22 cellular contexts compared by ENCODE assay signal in genomic region chr14:74265312-74265965, GRCh38. TPM values are rescaled to one million over a fixed set of nuclear protein-coding genes. Genes with fewer than 3 reads are reported as not detected.
DNase-seq lines count a peak whose midpoint lies in the region; ATAC-seq and TF ChIP-seq lines count a peak whose summit lies in the region.
"Had no signal": no experiment of that assay in that cellular context is flagged by ENCODE, and none has a peak within 500 bp of the region (broad histone marks: within the 10 kb centered on the region; RNA-seq: fewer than 3 reads in every experiment).

No MANE protein-coding gene starts in this region.

- no peak overlapping the region for H2BK12ac ChIP-seq in neuronal stem cell (ENCODE audit: low read length)

- CTCF ChIA-PET in OCI-LY7 (lab: Charles Lee; ENCODE audit: unreplicated experiment) (no interaction called here), MCF 10A (lab: Yijun Ruan, JAX) (no interaction called here), RWPE1 (lab: Yijun Ruan, JAX) (interaction anchor here (2.6 kb wide), 1 partner anchor 9 kb away, joined by 14 read pairs; no protein-coding TSS in a partner anchor)

- peak overlapping the region; percentile 62 for H2BK15ac ChIP-seq in neuronal stem cell (ENCODE audit: low read length)

- peak overlapping the region; percentile 46 for H3K18ac ChIP-seq in neuronal stem cell (ENCODE audit: low read length)

- no peaks in the 10 kb centered on the region for H3K9me3 ChIP-seq in right atrium auricular region
- no peaks in the 10 kb centered on the region for H3K9me3 ChIP-seq in neuronal stem cell (replicated peaks in 1 of 2; ENCODE audit: control insufficient read depth in 2 of 2, insufficient read depth in 1 of 2, low read depth in 1 of 2, low read length in 2 of 2)
- no peaks in the 10 kb centered on the region for H3K9me3 ChIP-seq in OCI-LY7 (ENCODE audit: low read length)
- H3K9me3 ChIP-seq: SK-N-SH had no signal

- no peak overlapping the region for H2BK120ac ChIP-seq in neuronal stem cell (ENCODE audit: low read depth, low read length)

- H2AFZ ChIP-seq in neuronal stem cell (ENCODE audit: low read length), result peak overlapping the region; percentile 38
- H2AFZ ChIP-seq in OCI-LY7 (ENCODE audit: low read length), result no peak overlapping the region

- H3K23ac ChIP-seq in neuronal stem cell (ENCODE audit: low read depth, low read length, poor library complexity), result peak overlapping the region; percentile 80

- H3K4me2 ChIP-seq in neuronal stem cell (ENCODE audit: insufficient read depth, low read length, poor library complexity, severe bottlenecking) (no peak overlapping the region), OCI-LY7 (ENCODE audit: low read length) (no peak overlapping the region)
- H3K4me2 ChIP-seq: SK-N-SH had no signal

- no peak overlapping the region for H3K27ac Mint-ChIP-seq in MCF 10A (ENCODE audit: low read depth, unreplicated experiment)
- H3K27ac Mint-ChIP-seq: CD14-positive monocyte had no signal

- POLR2A ChIA-PET in OCI-LY7 (lab: Charles Lee), result no interaction called here
- POLR2A ChIA-PET in MCF 10A (lab: Yijun Ruan, JAX), result no interaction called here
- POLR2A ChIA-PET in RWPE1 (lab: Yijun Ruan, JAX; ENCODE audit: low non-redundant PET), result no interaction called here

- TF ChIP-seq CTCF in right atrium auricular region (IDR thresholded peaks at IDR 0.05), result no peak
- no peak for TF ChIP-seq CTCF in OCI-LY7 (conservative IDR thresholded peaks at IDR 0.05; ENCODE audit: low read length)
- no peak for TF ChIP-seq CTCF in MCF 10A (IDR thresholded peaks at IDR 0.05; ENCODE audit: unreplicated experiment)
- TF ChIP-seq CTCF in RWPE1 (conservative IDR thresholded peaks at IDR 0.05; ENCODE audit: low read depth), result no peak

- BruUV-seq in OCI-LY7 (replicated peaks; lab: Mats Ljungman, UMichigan) (no TSS peak), MCF 10A (replicated peaks; lab: Mats Ljungman, UMichigan) (no TSS peak)

- no peak overlapping the region for H4K91ac ChIP-seq in neuronal stem cell (ENCODE audit: low read depth, low read length, poor library complexity)

- no peaks in the 10 kb centered on the region for H3K9me3 Mint-ChIP-seq in MCF 10A (ENCODE audit: unreplicated experiment)

- H3K4ac ChIP-seq in neuronal stem cell (ENCODE audit: low read length), result no peak overlapping the region

- intact Hi-C loops in left ventricle myocardium superior (cut with micrococcal nuclease), result no loop called here
- intact Hi-C loops in left colon (cut with DNase I, micrococcal nuclease), result no loop called here
- intact Hi-C loops in OCI-LY7 (cut with micrococcal nuclease; ENCODE audit: unreplicated experiment), result no loop called here
- intact Hi-C loops in MCF 10A (cut with micrococcal nuclease), result no loop called here

- H4K20me1 ChIP-seq in OCI-LY7 (ENCODE audit: insufficient read depth, low read length), result no peaks in the 10 kb centered on the region; the same call in 1 of the 2 replicates

- H3K79me2 ChIP-seq in OCI-LY7 (ENCODE audit: insufficient read depth, low read depth, low read length), result no peaks in the 10 kb centered on the region

- peak overlapping the region; percentile 62 for H2BK5ac ChIP-seq in neuronal stem cell (ENCODE audit: low read length)

- DNase-seq in left ventricle myocardium superior (peak; percentile 11), right atrium auricular region (ENCODE audit: low spot score) (no peak), NCI-H82 (lab: John Stamatoyannopoulos, UW) (peak; percentile 87), left colon (no peak), neuronal stem cell (ENCODE audit: low spot score) (no peak), OCI-LY7 (ENCODE audit: low spot score) (no peak), MCF 10A (ENCODE audit: unreplicated experiment) (no peak), RWPE1 (ENCODE audit: low spot score) (no peak)
- DNase-seq: DND-41, Karpas-422, NCI-H1694, NCI-H2081 treated with DMSO at 0.1 percent for 48 hours, NCI-H2171 treated with DMSO at 0.1 percent for 48 hours, NCI-H526 treated with DMSO at 0.1 percent for 48 hours, SIG-M5, SK-N-SH had no signal

- H3K4me1 Mint-ChIP-seq in MCF 10A (ENCODE audit: insufficient read depth, unreplicated experiment), result peaks cover 10% of the 10 kb centered on the region

- no peak overlapping the region for H3K4me3 Mint-ChIP-seq in MCF 10A (ENCODE audit: unreplicated experiment)
- H3K4me3 Mint-ChIP-seq: CD14-positive monocyte had no signal

- WGBS in neuronal stem cell (ENCODE audit: extremely low coverage in 2 of 2, insufficient read length in 2 of 2, insufficient replicate concordance in 1 of 2), 2 donors, result no CpG with 5 or more reads among the region's 13 CpGs

- no peaks in the 10 kb centered on the region for H3K9me2 ChIP-seq in OCI-LY7 (ENCODE audit: insufficient read depth, low read length)
- H3K9me2 ChIP-seq: SK-N-SH had no signal

- H3K36me3 ChIP-seq in right atrium auricular region (no peaks in the 10 kb centered on the region), neuronal stem cell (replicated peaks in 1 of 2; ENCODE audit: control insufficient read depth in 2 of 2, insufficient read depth in 2 of 2, low read length in 2 of 2) (no peaks in the 10 kb centered on the region), OCI-LY7 (ENCODE audit: insufficient read depth, low read length) (no peaks in the 10 kb centered on the region)

- H4K8ac ChIP-seq in neuronal stem cell (ENCODE audit: low read depth, low read length), result no peak overlapping the region

- no peak overlapping the region for H3K4me3 ChIP-seq in right atrium auricular region
- no peak overlapping the region for H3K4me3 ChIP-seq in neuronal stem cell (ENCODE audit: low read length in 2 of 2)
- H3K4me3 ChIP-seq in OCI-LY7 (ENCODE audit: low read depth, low read length, poor library complexity, severe bottlenecking), result no peak overlapping the region

- no peak for ATAC-seq in left ventricle myocardium superior
- ATAC-seq in left colon, result peak; percentile 83

- H3K27me3 Mint-ChIP-seq in MCF 10A (ENCODE audit: insufficient read depth, unreplicated experiment), result no peaks in the 10 kb centered on the region

- H3K4me1 ChIP-seq in right atrium auricular region (no peaks in the 10 kb centered on the region), neuronal stem cell (ENCODE audit: control insufficient read depth in 2 of 2, insufficient read depth in 1 of 2, low read depth in 1 of 2, low read length in 2 of 2) (peaks cover 0 to 4% of the 10 kb centered on the region in 2 donors), OCI-LY7 (ENCODE audit: insufficient read depth, low read length, poor library complexity, severe bottlenecking) (no peaks in the 10 kb centered on the region)

- peaks cover 1% of the 10 kb centered on the region for H3K79me1 ChIP-seq in neuronal stem cell (ENCODE audit: low read depth, low read length)

- no peak overlapping the region for H3K14ac ChIP-seq in neuronal stem cell (ENCODE audit: low read length)

- H3K27ac ChIP-seq in right atrium auricular region (no peak overlapping the region), neuronal stem cell (replicated peaks; ENCODE audit: low read length) (no peak overlapping the region), OCI-LY7 (ENCODE audit: low read depth, low read length, poor library complexity, severe bottlenecking) (no peak overlapping the region), RWPE1 (no peak overlapping the region)

- no peak overlapping the region for H3K9ac ChIP-seq in neuronal stem cell (ENCODE audit: low read depth, low read length, poor library complexity)
- H3K9ac ChIP-seq: SK-N-SH had no signal

- H3K27me3 ChIP-seq in right atrium auricular region (no peaks in the 10 kb centered on the region), neuronal stem cell (ENCODE audit: control insufficient read depth in 3 of 3, insufficient read depth in 3 of 3, low read depth in 1 of 3, low read length in 3 of 3) (peaks cover 0 to 55% (median 0%) of the 10 kb centered on the region in 3 experiments)

- H2AK5ac ChIP-seq in neuronal stem cell (ENCODE audit: low read depth, low read length), result peak overlapping the region; percentile 19

- no peaks in the 10 kb centered on the region for H3K36me3 Mint-ChIP-seq in MCF 10A (ENCODE audit: insufficient read depth, unreplicated experiment)
- H3K36me3 Mint-ChIP-seq: CD14-positive monocyte had no signal

RNA-seq across cellular contexts. Expression of gene VSX2, which starts 26.2 kb away (rescaled TPM):
- total RNA-seq in left ventricle myocardium superior, result not detected
- not detected for total RNA-seq in right atrium auricular region
- not detected for total RNA-seq in left colon
- polyA plus RNA-seq in neuronal stem cell (2013, experiment 1 of 2), result 0.53 TPM
- 0.50 TPM for polyA plus RNA-seq in neuronal stem cell (2013, experiment 2 of 2)
- not detected in 2 replicates for total RNA-seq in OCI-LY7 (2014; rRNA removed; shearing (Covaris generic))
- not detected in 2 replicates for total RNA-seq in OCI-LY7 (2022)
- not detected in 2 replicates for total RNA-seq in MCF 10A (2022)
- total RNA-seq: A172, G401, H4, M059J had no signal
- polyA plus RNA-seq: AG04450, CD14-positive monocyte, SK-N-SH had no signal

RNA-seq across cellular contexts. Expression of gene ABCD4, which starts 37.3 kb away (rescaled TPM):
- total RNA-seq in left ventricle myocardium superior (25.2 TPM), right atrium auricular region (10 to 100 TPM; 17.0 to 18.1 TPM), left colon (10 to 100 TPM; 52.6 to 54.0 TPM), OCI-LY7 (2022) (74.7 and 80.5 TPM in 2 replicates), MCF 10A (2022) (26.6 and 30.8 TPM in 2 replicates)
- 53.7 TPM for polyA plus RNA-seq in neuronal stem cell (2013, experiment 1 of 2)
- polyA plus RNA-seq in neuronal stem cell (2013, experiment 2 of 2), result 51.3 TPM
- 39.3 and 46.6 TPM in 2 replicates for total RNA-seq in OCI-LY7 (2014; rRNA removed; shearing (Covaris generic))

Comparison
In these comparisons a context has a peak if more than half of its experiments do, and no peak if none do; other contexts are left out.
1. DNase-seq: peak in left ventricle myocardium superior (single experiment) and NCI-H82 (single experiment); none in right atrium auricular region (single experiment), left colon (0 of 2), neuronal stem cell (single experiment), OCI-LY7 (single experiment), MCF 10A (single experiment) and RWPE1 (single experiment).